1 cellular context compared by ENCODE assay signal in the genomic region with DNA sequence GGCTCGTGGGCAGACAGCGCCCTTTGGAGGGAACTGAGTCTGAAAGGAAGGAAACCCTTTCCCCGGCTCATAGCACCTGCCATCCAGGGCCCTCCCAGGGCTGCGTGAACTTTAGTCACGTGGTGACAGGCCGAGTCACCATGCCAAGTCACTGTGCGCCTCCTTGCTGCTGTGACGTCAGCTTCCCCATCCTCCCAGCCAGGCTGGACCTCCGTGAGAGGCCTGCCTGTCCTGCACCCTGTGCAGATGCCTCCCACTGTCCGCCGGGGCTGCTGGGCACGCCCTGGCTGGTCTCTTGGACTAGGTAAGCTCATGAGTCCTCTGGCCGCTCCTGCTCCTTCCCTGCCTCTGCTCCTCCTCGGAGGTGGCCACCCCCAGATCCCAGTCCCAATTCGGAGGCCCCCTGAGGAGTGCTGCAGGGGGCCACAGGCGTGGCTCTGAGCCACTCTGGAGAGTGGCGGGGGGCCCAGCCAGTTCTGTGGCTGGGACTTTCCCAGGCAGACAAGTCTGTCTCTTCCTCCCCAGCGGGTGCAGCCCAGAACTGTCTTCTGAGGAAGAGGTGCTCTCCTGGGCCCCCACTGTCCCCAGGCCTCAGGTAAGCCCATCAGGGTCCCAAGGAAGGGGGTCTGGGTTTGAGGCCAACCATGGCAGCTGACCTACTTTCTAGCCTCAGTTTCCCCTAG.
TF ChIP-seq lines count a peak whose summit lies in the region.

No MANE protein-coding gene starts in this region.

TF ChIP-seq in IMR-90, 13 proteins besides CTCF, POLR2A, EP300 and RAD21:
- TF ChIP-seq, protein P1, sequence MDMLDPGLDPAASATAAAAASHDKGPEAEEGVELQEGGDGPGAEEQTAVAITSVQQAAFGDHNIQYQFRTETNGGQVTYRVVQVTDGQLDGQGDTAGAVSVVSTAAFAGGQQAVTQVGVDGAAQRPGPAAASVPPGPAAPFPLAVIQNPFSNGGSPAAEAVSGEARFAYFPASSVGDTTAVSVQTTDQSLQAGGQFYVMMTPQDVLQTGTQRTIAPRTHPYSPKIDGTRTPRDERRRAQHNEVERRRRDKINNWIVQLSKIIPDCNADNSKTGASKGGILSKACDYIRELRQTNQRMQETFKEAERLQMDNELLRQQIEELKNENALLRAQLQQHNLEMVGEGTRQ (IDR thresholded peaks at IDR 0.05; ENCODE audit: low read depth, low read length): peak; percentile 53
